In genomic region chr7:135672560-135673359, GRCh38 we compare ENCODE assay signal across 8 cellular contexts. TPM values are rescaled to one million over a fixed set of nuclear protein-coding genes. Genes with fewer than 3 reads are reported as not detected.
A peak's percentile ranks its signal among the peaks of the same experiment; 100 is the strongest.
DNase-seq lines count a peak whose midpoint lies in the region; ATAC-seq and TF ChIP-seq lines count a peak whose summit lies in the region.

No MANE protein-coding gene starts in this region.

- no peak overlapping the region for H3K27ac Mint-ChIP-seq in neural crest cell (ENCODE audit: unreplicated experiment)

- peaks cover 33% of the 10 kb centered on the region for H3K79me2 ChIP-seq in Loucy (ENCODE audit: insufficient read depth, low read length)

- H3F3A ChIP-seq in Loucy (ENCODE audit: low read depth) = no peaks in the 10 kb centered on the region

- H3K4me1 ChIP-seq in Loucy (ENCODE audit: insufficient read depth, low read length, poor library complexity, severe bottlenecking) = no peaks in the 10 kb centered on the region
- peaks cover 0 to 62% (median 14%) of the 10 kb centered on the region in 3 donors for H3K4me1 ChIP-seq in esophagus squamous epithelium

- no peak overlapping the region for H3K4me3 Mint-ChIP-seq in neural crest cell

- peaks cover 3% of the 10 kb centered on the region for H4K20me1 ChIP-seq in Loucy (ENCODE audit: insufficient read depth, low read length, poor library complexity, severe bottlenecking)

- H3K27me3 ChIP-seq in Loucy (ENCODE audit: insufficient read depth, low read length, poor library complexity, severe bottlenecking) (no peaks in the 10 kb centered on the region), esophagus squamous epithelium (no peaks in the 10 kb centered on the region)

- peaks cover 3% of the 10 kb centered on the region for H3K9me3 Mint-ChIP-seq in neural crest cell

- TF ChIP-seq POLR2A in esophagus squamous epithelium (IDR thresholded peaks at IDR 0.05) = no peak

- H3K36me3 ChIP-seq in Loucy (ENCODE audit: insufficient read depth, low read length) (peaks cover 40% of the 10 kb centered on the region; the same call in 1 of the 2 replicates), esophagus squamous epithelium (peaks cover 0 to 34% (median 0%) of the 10 kb centered on the region in 3 donors)

- no peaks in the 10 kb centered on the region for H3K9me2 ChIP-seq in Loucy (replicated peaks; ENCODE audit: low read depth, low read length)

- H3K27ac ChIP-seq in esophagus squamous epithelium = peak overlapping the region in 2 of 4 donors; percentile 27 to 32

- peaks cover 9% of the 10 kb centered on the region for H3K36me3 Mint-ChIP-seq in neural crest cell (ENCODE audit: low read depth)

- DNase-seq in ELR (ENCODE audit: low read depth) = peak; percentile 81
- peak; percentile 41 for DNase-seq in SK-N-DZ (ENCODE audit: low spot score)
- no peak for DNase-seq in esophagus squamous epithelium (lab: John Stamatoyannopoulos, UW)
- DNase-seq in neural crest cell (ENCODE audit: low read depth, low spot score) = peak; percentile 14
- DNase-seq in NCI-H187 treated with DMSO at 0.1 percent for 48 hours (lab: John Stamatoyannopoulos, UW) = no peak

- H3K9me3 ChIP-seq in Loucy (ENCODE audit: insufficient read depth, low read depth, low read length) (no peaks in the 10 kb centered on the region), esophagus squamous epithelium (no peaks in the 10 kb centered on the region)

- H3K4me3 ChIP-seq in Loucy (ENCODE audit: low read length, poor library complexity, severe bottlenecking) (no peak overlapping the region), esophagus squamous epithelium (no peak overlapping the region)

- intact Hi-C loops in esophagus squamous epithelium (cut with DNase I) = loop anchor here (10.0 kb wide), 2 partner anchors 122 to 332 kb away; no protein-coding TSS in a partner anchor

- 43 to 57% methylated on average over 3 of the region's 3 CpGs for WGBS in esophagus squamous epithelium, 2 donors

- no peak overlapping the region for H2AFZ ChIP-seq in Loucy (ENCODE audit: low read length)

- TF ChIP-seq CTCF in Loucy (conservative IDR thresholded peaks at IDR 0.05; ENCODE audit: low read length) (peak; percentile 88), esophagus squamous epithelium (IDR thresholded peaks at IDR 0.05) (peak; percentile 28 to 86 (median 81)), neural crest cell (conservative IDR thresholded peaks at IDR 0.05) (peak; percentile 90)

- H3K9ac ChIP-seq in Loucy (ENCODE audit: low read depth, low read length, poor library complexity, severe bottlenecking) = no peak overlapping the region

- ATAC-seq in GM21723 (IDR thresholded peaks at IDR 0.05; ENCODE audit: unreplicated experiment) = peak; percentile 73
- ATAC-seq in GM19452 (IDR thresholded peaks at IDR 0.05; ENCODE audit: unreplicated experiment) = no peak

- H3K27me3 Mint-ChIP-seq in neural crest cell (ENCODE audit: low read depth) = no peaks in the 10 kb centered on the region

- peaks cover 6% of the 10 kb centered on the region for H3K4me1 Mint-ChIP-seq in neural crest cell

- no peak overlapping the region for H3K4me2 ChIP-seq in Loucy (ENCODE audit: low read depth, low read length, poor library complexity, severe bottlenecking)

RNA-seq across cellular contexts. Expression of gene STMP1, which starts 10.4 kb away (rescaled TPM):
- 30.4 and 33.9 TPM in 2 replicates for polyA plus RNA-seq in SK-N-DZ (2014; cell fraction: cytosol; rRNA removed)
- 18.2 and 30.3 TPM in 2 replicates for polyA plus RNA-seq in SK-N-DZ (2014; cell fraction: nucleus; rRNA removed)
- 10 to 100 TPM; 19.2 to 25.6 (median 23.1) TPM for total RNA-seq in esophagus squamous epithelium
- total RNA-seq in neural crest cell = 58.9 and 62.2 TPM in 2 replicates

RNA-seq across cellular contexts. Expression of gene SLC13A4, which starts 55.2 kb away (rescaled TPM):
- polyA plus RNA-seq in SK-N-DZ (2014; cell fraction: cytosol; rRNA removed) = not detected in 2 replicates
- not detected in 2 replicates for polyA plus RNA-seq in SK-N-DZ (2014; cell fraction: nucleus; rRNA removed)
- total RNA-seq in esophagus squamous epithelium = 1 to 10 TPM in 3 of 4 donors, under 1 TPM in 1; under 0.01 to 1.9 (median 1.5) TPM
- total RNA-seq in neural crest cell = 0.27 and 0.68 TPM in 2 replicates

Comparison
In these comparisons a context has a peak if more than half of its experiments do, and no peak if none do; other contexts are left out.
1. DNase-seq: peak in ELR (single experiment), SK-N-DZ (single experiment) and neural crest cell (single experiment); none in esophagus squamous epithelium (single experiment) and NCI-H187 treated with DMSO at 0.1 percent for 48 hours (single experiment).
2. Peak in every context shown above with its lines, with median percentiles within 50 percentile points of each other: CTCF ChIP-seq.